Comparison of ENCODE assay signal across 2 cellular contexts in genomic region chr11:66912361-66912760, GRCh38.
TF ChIP-seq lines count a peak whose summit lies in the region.

No MANE protein-coding gene starts in this region.

TF ChIP-seq in GM23338, 12 proteins besides CTCF, POLR2A, EP300 and RAD21:
- TF ChIP-seq ZNF331 (CRISPR knock-in tag; IDR thresholded peaks at IDR 0.05; ENCODE audit: low read depth) (no peak), ZNF114 (CRISPR knock-in tag; IDR thresholded peaks at IDR 0.05) (no peak), EZH2 (IDR thresholded peaks at IDR 0.05; ENCODE audit: low read depth, unreplicated experiment) (no peak), NANOG (IDR thresholded peaks at IDR 0.05; ENCODE audit: borderline replicate concordance) (no peak), EZH2phosphoT487 (IDR thresholded peaks at IDR 0.05; ENCODE audit: unreplicated experiment) (no peak), JUNB (IDR thresholded peaks at IDR 0.05; ENCODE audit: unreplicated experiment) (no peak), CREB1 (CRISPR knock-in tag; IDR thresholded peaks at IDR 0.05; ENCODE audit: low read depth) (no peak), POLR2AphosphoS5 (IDR thresholded peaks at IDR 0.05; ENCODE audit: low read depth) (no peak), STAT1 (IDR thresholded peaks at IDR 0.05; ENCODE audit: unreplicated experiment) (no peak), ETS1 (IDR thresholded peaks at IDR 0.05) (no peak)
- TF ChIP-seq, protein P1, sequence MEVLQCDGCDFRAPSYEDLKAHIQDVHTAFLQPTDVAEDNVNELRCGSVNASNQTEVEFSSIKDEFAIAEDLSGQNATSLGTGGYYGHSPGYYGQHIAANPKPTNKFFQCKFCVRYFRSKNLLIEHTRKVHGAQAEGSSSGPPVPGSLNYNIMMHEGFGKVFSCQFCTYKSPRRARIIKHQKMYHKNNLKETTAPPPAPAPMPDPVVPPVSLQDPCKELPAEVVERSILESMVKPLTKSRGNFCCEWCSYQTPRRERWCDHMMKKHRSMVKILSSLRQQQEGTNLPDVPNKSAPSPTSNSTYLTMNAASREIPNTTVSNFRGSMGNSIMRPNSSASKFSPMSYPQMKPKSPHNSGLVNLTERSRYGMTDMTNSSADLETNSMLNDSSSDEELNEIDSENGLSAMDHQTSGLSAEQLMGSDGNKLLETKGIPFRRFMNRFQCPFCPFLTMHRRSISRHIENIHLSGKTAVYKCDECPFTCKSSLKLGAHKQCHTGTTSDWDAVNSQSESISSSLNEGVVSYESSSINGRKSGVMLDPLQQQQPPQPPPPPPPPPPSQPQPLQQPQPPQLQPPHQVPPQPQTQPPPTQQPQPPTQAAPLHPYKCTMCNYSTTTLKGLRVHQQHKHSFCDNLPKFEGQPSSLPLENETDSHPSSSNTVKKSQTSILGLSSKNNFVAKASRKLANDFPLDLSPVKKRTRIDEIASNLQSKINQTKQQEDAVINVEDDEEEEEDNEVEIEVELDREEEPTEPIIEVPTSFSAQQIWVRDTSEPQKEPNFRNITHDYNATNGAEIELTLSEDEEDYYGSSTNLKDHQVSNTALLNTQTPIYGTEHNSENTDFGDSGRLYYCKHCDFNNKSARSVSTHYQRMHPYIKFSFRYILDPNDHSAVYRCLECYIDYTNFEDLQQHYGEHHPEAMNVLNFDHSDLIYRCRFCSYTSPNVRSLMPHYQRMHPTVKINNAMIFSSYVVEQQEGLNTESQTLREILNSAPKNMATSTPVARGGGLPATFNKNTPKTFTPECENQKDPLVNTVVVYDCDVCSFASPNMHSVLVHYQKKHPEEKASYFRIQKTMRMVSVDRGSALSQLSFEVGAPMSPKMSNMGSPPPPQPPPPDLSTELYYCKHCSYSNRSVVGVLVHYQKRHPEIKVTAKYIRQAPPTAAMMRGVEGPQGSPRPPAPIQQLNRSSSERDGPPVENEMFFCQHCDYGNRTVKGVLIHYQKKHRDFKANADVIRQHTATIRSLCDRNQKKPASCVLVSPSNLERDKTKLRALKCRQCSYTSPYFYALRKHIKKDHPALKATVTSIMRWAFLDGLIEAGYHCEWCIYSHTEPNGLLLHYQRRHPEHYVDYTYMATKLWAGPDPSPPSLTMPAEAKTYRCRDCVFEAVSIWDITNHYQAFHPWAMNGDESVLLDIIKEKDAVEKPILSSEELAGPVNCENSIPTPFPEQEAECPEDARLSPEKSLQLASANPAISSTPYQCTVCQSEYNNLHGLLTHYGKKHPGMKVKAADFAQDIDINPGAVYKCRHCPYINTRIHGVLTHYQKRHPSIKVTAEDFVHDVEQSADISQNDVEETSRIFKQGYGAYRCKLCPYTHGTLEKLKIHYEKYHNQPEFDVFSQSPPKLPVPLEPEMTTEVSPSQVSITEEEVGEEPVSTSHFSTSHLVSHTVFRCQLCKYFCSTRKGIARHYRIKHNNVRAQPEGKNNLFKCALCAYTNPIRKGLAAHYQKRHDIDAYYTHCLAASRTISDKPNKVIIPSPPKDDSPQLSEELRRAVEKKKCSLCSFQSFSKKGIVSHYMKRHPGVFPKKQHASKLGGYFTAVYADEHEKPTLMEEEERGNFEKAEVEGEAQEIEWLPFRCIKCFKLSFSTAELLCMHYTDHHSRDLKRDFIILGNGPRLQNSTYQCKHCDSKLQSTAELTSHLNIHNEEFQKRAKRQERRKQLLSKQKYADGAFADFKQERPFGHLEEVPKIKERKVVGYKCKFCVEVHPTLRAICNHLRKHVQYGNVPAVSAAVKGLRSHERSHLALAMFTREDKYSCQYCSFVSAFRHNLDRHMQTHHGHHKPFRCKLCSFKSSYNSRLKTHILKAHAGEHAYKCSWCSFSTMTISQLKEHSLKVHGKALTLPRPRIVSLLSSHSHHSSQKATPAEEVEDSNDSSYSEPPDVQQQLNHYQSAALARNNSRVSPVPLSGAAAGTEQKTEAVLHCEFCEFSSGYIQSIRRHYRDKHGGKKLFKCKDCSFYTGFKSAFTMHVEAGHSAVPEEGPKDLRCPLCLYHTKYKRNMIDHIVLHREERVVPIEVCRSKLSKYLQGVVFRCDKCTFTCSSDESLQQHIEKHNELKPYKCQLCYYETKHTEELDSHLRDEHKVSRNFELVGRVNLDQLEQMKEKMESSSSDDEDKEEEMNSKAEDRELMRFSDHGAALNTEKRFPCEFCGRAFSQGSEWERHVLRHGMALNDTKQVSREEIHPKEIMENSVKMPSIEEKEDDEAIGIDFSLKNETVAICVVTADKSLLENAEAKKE (CRISPR knock-in tag; IDR thresholded peaks at IDR 0.05), result no peak
- TF ChIP-seq, protein P2, sequence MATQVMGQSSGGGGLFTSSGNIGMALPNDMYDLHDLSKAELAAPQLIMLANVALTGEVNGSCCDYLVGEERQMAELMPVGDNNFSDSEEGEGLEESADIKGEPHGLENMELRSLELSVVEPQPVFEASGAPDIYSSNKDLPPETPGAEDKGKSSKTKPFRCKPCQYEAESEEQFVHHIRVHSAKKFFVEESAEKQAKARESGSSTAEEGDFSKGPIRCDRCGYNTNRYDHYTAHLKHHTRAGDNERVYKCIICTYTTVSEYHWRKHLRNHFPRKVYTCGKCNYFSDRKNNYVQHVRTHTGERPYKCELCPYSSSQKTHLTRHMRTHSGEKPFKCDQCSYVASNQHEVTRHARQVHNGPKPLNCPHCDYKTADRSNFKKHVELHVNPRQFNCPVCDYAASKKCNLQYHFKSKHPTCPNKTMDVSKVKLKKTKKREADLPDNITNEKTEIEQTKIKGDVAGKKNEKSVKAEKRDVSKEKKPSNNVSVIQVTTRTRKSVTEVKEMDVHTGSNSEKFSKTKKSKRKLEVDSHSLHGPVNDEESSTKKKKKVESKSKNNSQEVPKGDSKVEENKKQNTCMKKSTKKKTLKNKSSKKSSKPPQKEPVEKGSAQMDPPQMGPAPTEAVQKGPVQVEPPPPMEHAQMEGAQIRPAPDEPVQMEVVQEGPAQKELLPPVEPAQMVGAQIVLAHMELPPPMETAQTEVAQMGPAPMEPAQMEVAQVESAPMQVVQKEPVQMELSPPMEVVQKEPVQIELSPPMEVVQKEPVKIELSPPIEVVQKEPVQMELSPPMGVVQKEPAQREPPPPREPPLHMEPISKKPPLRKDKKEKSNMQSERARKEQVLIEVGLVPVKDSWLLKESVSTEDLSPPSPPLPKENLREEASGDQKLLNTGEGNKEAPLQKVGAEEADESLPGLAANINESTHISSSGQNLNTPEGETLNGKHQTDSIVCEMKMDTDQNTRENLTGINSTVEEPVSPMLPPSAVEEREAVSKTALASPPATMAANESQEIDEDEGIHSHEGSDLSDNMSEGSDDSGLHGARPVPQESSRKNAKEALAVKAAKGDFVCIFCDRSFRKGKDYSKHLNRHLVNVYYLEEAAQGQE (IDR thresholded peaks at IDR 0.05; ENCODE audit: unreplicated experiment), result no peak

TF ChIP-seq in K562, 482 proteins besides CTCF, POLR2A, EP300 and RAD21:
- TF ChIP-seq ZBTB33 (CRISPR knock-in tag; IDR thresholded peaks at IDR 0.05) (peak; percentile 40; the same call in 1 of the 2 replicates), ZNF3 (CRISPR knock-in tag; IDR thresholded peaks at IDR 0.05) (no peak), PKNOX1 (IDR thresholded peaks at IDR 0.05) (peak; percentile 82), SMARCC2 (IDR thresholded peaks at IDR 0.05; ENCODE audit: low read depth) (no peak), ZNF589 (CRISPR knock-in tag; IDR thresholded peaks at IDR 0.05; ENCODE audit: low read depth) (no peak), ZNF133 (CRISPR knock-in tag; IDR thresholded peaks at IDR 0.05) (no peak), MBD2 (IDR thresholded peaks at IDR 0.05; ENCODE audit: borderline replicate concordance, low read depth) (no peak)
